In genomic region chr1:26145041-26145959, GRCh38 we compare ENCODE assay signal across 9 cellular contexts. TPM values are rescaled to one million over a fixed set of nuclear protein-coding genes. Genes with fewer than 3 reads are reported as not detected.
DNase-seq lines count a peak whose midpoint lies in the region; ATAC-seq and TF ChIP-seq lines count a peak whose summit lies in the region.
"Had no signal": no experiment of that assay in that cellular context is flagged by ENCODE, and none has a peak within 500 bp of the region (broad histone marks: within the 10 kb centered on the region; RNA-seq: fewer than 3 reads in every experiment).

No MANE protein-coding gene starts in this region.

- no peak for TF ChIP-seq EP300 in Ishikawa (IDR thresholded peaks at IDR 0.05; ENCODE audit: borderline replicate concordance)

- H3K27me3 ChIP-seq in OCI-LY1 (ENCODE audit: insufficient read depth, low read length) = peaks cover 9% of the 10 kb centered on the region; the same call in 1 of the 2 replicates

- no peaks in the 10 kb centered on the region for H3K9me3 Mint-ChIP-seq in activated CD8-positive, alpha-beta memory T cell treated with anti-CD3 and anti-CD28 coated beads, Interleukin-2, amount 10 ng/mL, durations not matched to agents 7 days and 5 days (ENCODE audit: low read depth)

- no peak overlapping the region for H2AFZ ChIP-seq in OCI-LY1 (ENCODE audit: low read length)

- H3K27me3 Mint-ChIP-seq in activated CD8-positive, alpha-beta memory T cell treated with anti-CD3 and anti-CD28 coated beads, Interleukin-2, amount 10 ng/mL, durations not matched to agents 7 days and 5 days = peaks cover 29% of the 10 kb centered on the region

- H3K4me2 ChIP-seq in OCI-LY1 (ENCODE audit: low read length) = no peak overlapping the region

- TF ChIP-seq RAD21 in Ishikawa (IDR thresholded peaks at IDR 0.05; ENCODE audit: low read depth) = peak; percentile 89

- no peaks in the 10 kb centered on the region for H3F3A ChIP-seq in OCI-LY1 (ENCODE audit: insufficient read depth, low read length)

- TF ChIP-seq CTCF in OCI-LY1 (IDR thresholded peaks at IDR 0.05; ENCODE audit: low read length) = peak; percentile 85

- no peaks in the 10 kb centered on the region for H3K36me3 Mint-ChIP-seq in activated CD8-positive, alpha-beta memory T cell treated with anti-CD3 and anti-CD28 coated beads, Interleukin-2, amount 10 ng/mL, durations not matched to agents 7 days and 5 days

- H3K79me2 ChIP-seq in OCI-LY1 (ENCODE audit: insufficient read depth, low read length) = no peaks in the 10 kb centered on the region

- no peaks in the 10 kb centered on the region for H3K9me2 ChIP-seq in OCI-LY1 (ENCODE audit: low read depth, low read length)

- H4K20me1 ChIP-seq in OCI-LY1 (ENCODE audit: insufficient read depth, low read length) = no peaks in the 10 kb centered on the region

- no peak overlapping the region for H3K9ac ChIP-seq in OCI-LY1 (ENCODE audit: low read length)

- CTCF ChIA-PET in activated CD8-positive, alpha-beta memory T cell treated with anti-CD3 and anti-CD28 coated beads, Interleukin-2, amount 10 ng/mL, durations not matched to agents 7 days and 5 days (lab: Charles Lee) = interaction anchor here (0.5 to 5.6 kb wide), 46 partner anchors 10 to 628 kb away, joined by 3 to 181 read pairs (median 4); partner anchors contain the start of genes CEP85, HMGN2, PDIK1L and TRIM63

- H3K4me3 ChIP-seq in OCI-LY1 (ENCODE audit: low read depth, low read length, poor library complexity, severe bottlenecking) = no peak overlapping the region

- H3K4me3 Mint-ChIP-seq in activated CD8-positive, alpha-beta memory T cell treated with anti-CD3 and anti-CD28 coated beads, Interleukin-2, amount 10 ng/mL, durations not matched to agents 7 days and 5 days = no peak overlapping the region

- no peaks in the 10 kb centered on the region for H3K9me3 ChIP-seq in OCI-LY1 (ENCODE audit: low read length)

- peaks cover 2% of the 10 kb centered on the region for H3K4me1 Mint-ChIP-seq in activated CD8-positive, alpha-beta memory T cell treated with anti-CD3 and anti-CD28 coated beads, Interleukin-2, amount 10 ng/mL, durations not matched to agents 7 days and 5 days

- peak; percentile 93 for DNase-seq in DMS 273 (lab: John Stamatoyannopoulos, UW; ENCODE audit: unreplicated experiment)
- peak; percentile 78 for DNase-seq in activated CD8-positive, alpha-beta memory T cell treated with anti-CD3 and anti-CD28 coated beads, Interleukin-2, amount 10 ng/mL, durations not matched to agents 7 days and 5 days
- DNase-seq in epidermal melanocyte (ENCODE audit: insufficient read length, low spot score) = peak; percentile 66
- DNase-seq in myocyte (ENCODE audit: low read depth) = peak; percentile 86
- peak; percentile 81 for DNase-seq in stimulated activated CD8-positive, alpha-beta memory T cell treated with anti-CD3 and anti-CD28 coated beads, Interleukin-4, amount 100 ng/mL, for 48 hours

- no peak overlapping the region for H3K27ac ChIP-seq in OCI-LY1 (ENCODE audit: low read depth, low read length, poor library complexity, severe bottlenecking)

- H3K27ac Mint-ChIP-seq in activated CD8-positive, alpha-beta memory T cell treated with anti-CD3 and anti-CD28 coated beads, Interleukin-2, amount 10 ng/mL, durations not matched to agents 7 days and 5 days = no peak overlapping the region

- no peaks in the 10 kb centered on the region for H3K4me1 ChIP-seq in OCI-LY1 (ENCODE audit: insufficient read depth, low read length, severe bottlenecking)

- no peaks in the 10 kb centered on the region for H3K36me3 ChIP-seq in OCI-LY1 (ENCODE audit: insufficient read depth, low read length)

- peak; percentile 90 for ATAC-seq in activated CD8-positive, alpha-beta memory T cell treated with anti-CD3 and anti-CD28 coated beads, Interleukin-2, amount 10 ng/mL, durations not matched to agents 7 days and 5 days
- ATAC-seq in GM19455 (IDR thresholded peaks at IDR 0.05; ENCODE audit: unreplicated experiment) = no peak

TF ChIP-seq in Ishikawa, 13 proteins besides CTCF, POLR2A, EP300 and RAD21:
- TF ChIP-seq EGR1 (IDR thresholded peaks at IDR 0.05) (no peak), TAF1 (IDR thresholded peaks at IDR 0.05; ENCODE audit: low read depth) (no peak), NFIC (IDR thresholded peaks at IDR 0.05) (no peak)

RNA-seq across cellular contexts. Expression of gene FAM110D, which starts 13.6 kb away (rescaled TPM):
- total RNA-seq in activated CD8-positive, alpha-beta memory T cell treated with anti-CD3 and anti-CD28 coated beads, Interleukin-2, amount 10 ng/mL, durations not matched to agents 7 days and 5 days = not detected
- total RNA-seq in myocyte = not detected in 2 replicates
- polyA plus RNA-seq in myocyte (2012) = not detected
- total RNA-seq: activated CD8-positive, alpha-beta memory T cell treated with anti-CD3 and anti-CD28 coated beads for 36 hours had no signal

RNA-seq across cellular contexts. Expression of gene C1orf232, which starts 23.5 kb away (rescaled TPM):
- not detected for total RNA-seq in activated CD8-positive, alpha-beta memory T cell treated with anti-CD3 and anti-CD28 coated beads, Interleukin-2, amount 10 ng/mL, durations not matched to agents 7 days and 5 days
- not detected in 2 replicates for total RNA-seq in myocyte
- polyA plus RNA-seq in myocyte (2012) = not detected
- total RNA-seq: activated CD8-positive, alpha-beta memory T cell treated with anti-CD3 and anti-CD28 coated beads for 36 hours had no signal

RNA-seq across cellular contexts. Expression of gene ZNF593, which starts 24.4 kb away (rescaled TPM):
- 10 to 100 TPM; 40.1 to 48.1 TPM for total RNA-seq in activated CD8-positive, alpha-beta memory T cell treated with anti-CD3 and anti-CD28 coated beads, Interleukin-2, amount 10 ng/mL, durations not matched to agents 7 days and 5 days
- total RNA-seq in myocyte = 25.6 and 27.8 TPM in 2 replicates
- 47.6 TPM for polyA plus RNA-seq in myocyte (2012)

RNA-seq across cellular contexts. Expression of gene ZNF593OS, which starts 26.3 kb away (rescaled TPM):
- total RNA-seq in activated CD8-positive, alpha-beta memory T cell treated with anti-CD3 and anti-CD28 coated beads, Interleukin-2, amount 10 ng/mL, durations not matched to agents 7 days and 5 days = not detected
- total RNA-seq in myocyte = not detected in 2 replicates
- 0.53 TPM for polyA plus RNA-seq in myocyte (2012)
- total RNA-seq: activated CD8-positive, alpha-beta memory T cell treated with anti-CD3 and anti-CD28 coated beads for 36 hours had no signal

RNA-seq across cellular contexts. Expression of gene CNKSR1, which starts 32.0 kb away (rescaled TPM):
- 1 to 10 TPM; 1.4 to 1.5 TPM for total RNA-seq in activated CD8-positive, alpha-beta memory T cell treated with anti-CD3 and anti-CD28 coated beads, Interleukin-2, amount 10 ng/mL, durations not matched to agents 7 days and 5 days
- total RNA-seq in myocyte = 0.36 and 0.62 TPM in 2 replicates
- 0.77 TPM for polyA plus RNA-seq in myocyte (2012)
